15 cellular contexts compared by ENCODE assay signal in genomic region chr5:91176288-91177016, GRCh38.
DNase-seq lines count a peak whose midpoint lies in the region; ATAC-seq, FAIRE-seq and TF ChIP-seq lines count a peak whose summit lies in the region.
"Had no signal": no experiment of that assay in that cellular context is flagged by ENCODE, and none has a peak within 500 bp of the region (broad histone marks: within the 10 kb centered on the region; RNA-seq: fewer than 3 reads in every experiment).

No MANE protein-coding gene starts in this region.

- H3K9me3 Mint-ChIP-seq in mesothelial cell of epicardium (peaks cover 5% of the 10 kb centered on the region), natural killer cell (no peaks in the 10 kb centered on the region)
- H3K9me3 Mint-ChIP-seq: activated naive CD4-positive, alpha-beta T cell treated with anti-CD3 and anti-CD28 coated beads, Interleukin-2, amount 50 U/mL, for 24 hours; T-helper 2 cell treated with Interferon-gamma antibody and Interleukin-4, amounts not matched to agents 5 μg/mL and 100 μg/mL, for 36 hours had no signal

- RAD21 ChIA-PET in GM12878 (lab: Charles Lee; ENCODE audit: unreplicated experiment) = interaction anchor here (1.2 kb wide), 1 partner anchor 209 kb away, joined by 3 read pairs; no protein-coding TSS in a partner anchor

- SMC1A ChIA-PET in GM12878 (lab: Charles Lee; ENCODE audit: uncharacterized antibody, unreplicated experiment) = interaction anchor here (0.5 kb wide), 1 partner anchor 232 kb away, joined by 3 read pairs; no protein-coding TSS in a partner anchor

- H3K27ac Mint-ChIP-seq in mesothelial cell of epicardium (peak overlapping the region; percentile 59), natural killer cell (no peak overlapping the region)
- H3K27ac Mint-ChIP-seq: activated naive CD4-positive, alpha-beta T cell treated with anti-CD3 and anti-CD28 coated beads, Interleukin-2, amount 50 U/mL, for 24 hours; T-helper 2 cell treated with Interferon-gamma antibody and Interleukin-4, amounts not matched to agents 5 μg/mL and 100 μg/mL, for 36 hours had no signal

- no peak for TF ChIP-seq CTCF in GM12878 (IDR thresholded peaks at IDR 0.05 in 2 of 3, conservative IDR thresholded peaks at IDR 0.05 in 1 of 3; ENCODE audit: control insufficient read depth in 2 of 3, extremely low read depth in 1 of 3, insufficient read depth in 1 of 3, low read depth in 3 of 3, low read length in 3 of 3)
- no peak for TF ChIP-seq CTCF in mesothelial cell of epicardium (IDR thresholded peaks at IDR 0.05; ENCODE audit: unreplicated experiment)
- no peak for TF ChIP-seq CTCF in foreskin keratinocyte (conservative IDR thresholded peaks at IDR 0.05)
- TF ChIP-seq CTCF in natural killer cell (IDR thresholded peaks at IDR 0.05) = no peak

- no peak overlapping the region for H3K9ac ChIP-seq in GM12878 (ENCODE audit: control insufficient read depth, insufficient read depth, low read length)

- H3K4me1 Mint-ChIP-seq in mesothelial cell of epicardium (peaks cover 10% of the 10 kb centered on the region), natural killer cell (peaks cover 6 to 23% of the 10 kb centered on the region in 2 donors)

- H3K4me3 ChIP-seq in HAP-1 = no peak overlapping the region
- no peak overlapping the region for H3K4me3 ChIP-seq in GM12878
- H3K4me3 ChIP-seq: gastroesophageal sphincter, pancreas had no signal

- 0 out of 3 replicates have a peak, but pooled peaks have one; percentile 27 for ATAC-seq in GM12878
- ATAC-seq in foreskin keratinocyte = no peak
- no peak for ATAC-seq in natural killer cell
- ATAC-seq: gastroesophageal sphincter had no signal

- H3K4me3 Mint-ChIP-seq in mesothelial cell of epicardium (no peak overlapping the region), natural killer cell (no peak overlapping the region)
- H3K4me3 Mint-ChIP-seq: activated naive CD4-positive, alpha-beta T cell treated with anti-CD3 and anti-CD28 coated beads, Interleukin-2, amount 50 U/mL, for 24 hours; T-helper 2 cell treated with Interferon-gamma antibody and Interleukin-4, amounts not matched to agents 5 μg/mL and 100 μg/mL, for 36 hours had no signal

- TF ChIP-seq EP300 in GM12878 (IDR thresholded peaks at IDR 0.05; ENCODE audit: borderline replicate concordance in 1 of 2, control insufficient read depth in 1 of 2, low read depth in 2 of 2, low read length in 2 of 2) = no peak

- peak overlapping the region; percentile 38; the same call in 1 of the 2 replicates for H3K4me2 ChIP-seq in GM12878 (ENCODE audit: control insufficient read depth, insufficient read depth)

- no peak for FAIRE-seq in GM12878 (lab: Jason Lieb, UNC)
- FAIRE-seq: pancreas had no signal

- H3K4me1 ChIP-seq in HAP-1 (peaks cover 21% of the 10 kb centered on the region), GM12878 (ENCODE audit: control insufficient read depth, insufficient read depth, low read length) (no peaks in the 10 kb centered on the region), foreskin keratinocyte (no peaks in the 10 kb centered on the region)

- BruUV-seq in GM12878 (replicated peaks; lab: Mats Ljungman, UMichigan) = no TSS peak

- DNase-seq in DMS 273 treated with DMSO at 0.1 percent for 48 hours (lab: John Stamatoyannopoulos, UW) (peak; percentile 56), HAP-1 (ENCODE audit: low spot score in 2 of 2) (peak; percentile 46 to 53), GM12878 (ENCODE audit: low read depth, low spot score) (no peak), mesothelial cell of epicardium (ENCODE audit: low spot score in 2 of 2, unreplicated experiment in 2 of 2) (no peak), SIG-M5 treated with dmso at 0.1 percent for 504 hours (lab: John Stamatoyannopoulos, UW; ENCODE audit: unreplicated experiment) (no peak), foreskin keratinocyte (no peak), natural killer cell (no peak)
- DNase-seq: activated CD4-positive, alpha-beta T cell treated with anti-CD3 and anti-CD28 coated beads for 1 hour; activated CD8-positive, alpha-beta memory T cell treated with anti-CD3 and anti-CD28 coated beads, Interleukin-2, amount 50 U/mL, for 48 hours; NCI-H2029 treated with DMSO at 0.1 percent for 48 hours; NCI-H526 treated with DMSO at 0.1 percent for 48 hours; pancreas had no signal

- CTCF ChIA-PET in GM12878 (lab: Yijun Ruan, JAX) = interaction anchor here (0.7 kb wide), 1 partner anchor 208 kb away, joined by 3 read pairs; no protein-coding TSS in a partner anchor

- no peaks in the 10 kb centered on the region for H3K79me2 ChIP-seq in GM12878 (ENCODE audit: control insufficient read depth, insufficient read depth, low read length)

- H3K36me3 Mint-ChIP-seq in mesothelial cell of epicardium (no peaks in the 10 kb centered on the region), natural killer cell (no peaks in the 10 kb centered on the region)
- H3K36me3 Mint-ChIP-seq: activated naive CD4-positive, alpha-beta T cell treated with anti-CD3 and anti-CD28 coated beads, Interleukin-2, amount 50 U/mL, for 24 hours had no signal

- intact Hi-C loops in GM12878 (cut with micrococcal nuclease; ENCODE audit: unreplicated experiment) = no loop called here
- intact Hi-C loops in natural killer cell (cut with micrococcal nuclease) = no loop called here

- POLR2A ChIA-PET in GM12878 (lab: Charles Lee) = no interaction called here

- H3K27me3 ChIP-seq in HAP-1 (ENCODE audit: low read depth) = no peaks in the 10 kb centered on the region
- no peaks in the 10 kb centered on the region for H3K27me3 ChIP-seq in GM12878 (replicated peaks in 1 of 2; ENCODE audit: control insufficient read depth in 2 of 2, insufficient read depth in 2 of 2, low read length in 1 of 2)
- H3K27me3 ChIP-seq in foreskin keratinocyte = no peaks in the 10 kb centered on the region
- H3K27me3 ChIP-seq: gastroesophageal sphincter, pancreas had no signal

- H3K27ac ChIP-seq in GM12878 (ENCODE audit: control insufficient read depth, insufficient read depth) (no peak overlapping the region), foreskin keratinocyte (no peak overlapping the region)
- H3K27ac ChIP-seq: pancreas had no signal

- no peak for TF ChIP-seq POLR2A in GM12878 (IDR thresholded peaks at IDR 0.05; ENCODE audit: low read depth, low read length)

- H2AFZ ChIP-seq in GM12878 (ENCODE audit: control insufficient read depth, low read depth, low read length) = 0 out of 2 replicates have a peak overlapping the region, but pooled peaks have one; percentile 7

- H4K20me1 ChIP-seq in GM12878 (ENCODE audit: control insufficient read depth, insufficient read depth) = no peaks in the 10 kb centered on the region

- 41% methylated on average over 6 of the region's 6 CpGs for WGBS in GM12878 (ENCODE audit: insufficient coverage, insufficient replicate concordance, low lambda C conversion rate, missing lambda C conversion rate)

- H3K9me3 ChIP-seq in HAP-1 (no peaks in the 10 kb centered on the region), GM12878 (replicated peaks; ENCODE audit: control insufficient read depth, insufficient read depth, low read length) (no peaks in the 10 kb centered on the region)
- H3K9me3 ChIP-seq: gastroesophageal sphincter, pancreas had no signal

- H3K36me3 ChIP-seq in HAP-1 (replicated peaks) (no peaks in the 10 kb centered on the region), GM12878 (ENCODE audit: control insufficient read depth in 2 of 2, insufficient read depth in 2 of 2, low read length in 1 of 2) (no peaks in the 10 kb centered on the region)
- H3K36me3 ChIP-seq: gastroesophageal sphincter, pancreas had no signal

- no peaks in the 10 kb centered on the region for H3K27me3 Mint-ChIP-seq in mesothelial cell of epicardium (ENCODE audit: low read depth)
- H3K27me3 Mint-ChIP-seq in natural killer cell (ENCODE audit: low read depth in 2 of 2) = no peaks in the 10 kb centered on the region
- H3K27me3 Mint-ChIP-seq: activated naive CD4-positive, alpha-beta T cell treated with anti-CD3 and anti-CD28 coated beads, Interleukin-2, amount 50 U/mL, for 24 hours had no signal

- no peak for TF ChIP-seq RAD21 in GM12878 (IDR thresholded peaks at IDR 0.05; ENCODE audit: insufficient read depth, low read depth, low read length)

- in situ Hi-C loops in HAP-1 (cut with MboI; ENCODE audit: low sequenced_read_pairs) (no loop called here), GM12878 (cut with MboI) (no loop called here)

TF ChIP-seq in GM12878, 131 proteins besides CTCF, POLR2A, EP300 and RAD21 (continues in another document):
- no peak for TF ChIP-seq GATAD2B (conservative IDR thresholded peaks at IDR 0.05; ENCODE audit: low read depth)
- no peak for TF ChIP-seq ZNF592 (IDR thresholded peaks at IDR 0.05)
- TF ChIP-seq ATF7 (IDR thresholded peaks at IDR 0.05; ENCODE audit: low read depth) = no peak
- no peak for TF ChIP-seq STAT3 (IDR thresholded peaks at IDR 0.05; ENCODE audit: low read depth, low read length)
- TF ChIP-seq BACH1 (IDR thresholded peaks at IDR 0.05; ENCODE audit: borderline replicate concordance) = no peak
- no peak for TF ChIP-seq TCF12 (IDR thresholded peaks at IDR 0.05; ENCODE audit: low read depth, low read length)
- TF ChIP-seq SUZ12 (IDR thresholded peaks at IDR 0.05; ENCODE audit: unreplicated experiment) = no peak

Comparison
In these comparisons a context has a peak if more than half of its experiments do, and no peak if none do; other contexts are left out.
1. DNase-seq: peak in DMS 273 treated with DMSO at 0.1 percent for 48 hours (single experiment) and HAP-1 (2 of 2); none in GM12878 (single experiment), mesothelial cell of epicardium (0 of 2), SIG-M5 treated with dmso at 0.1 percent for 504 hours (single experiment), foreskin keratinocyte (0 of 2) and natural killer cell (single experiment).